ENCODE assay signal across 10 cellular contexts in genomic region chr9:128082173-128082572, GRCh38. TPM values are rescaled to one million over a fixed set of nuclear protein-coding genes. Genes with fewer than 3 reads are reported as not detected.
DNase-seq lines count a peak whose midpoint lies in the region; ATAC-seq and TF ChIP-seq lines count a peak whose summit lies in the region.
"Had no signal": no experiment of that assay in that cellular context is flagged by ENCODE, and none has a peak within 500 bp of the region (broad histone marks: within the 10 kb centered on the region; RNA-seq: fewer than 3 reads in every experiment).

No MANE protein-coding gene starts in this region.

- H3K4me3 ChIP-seq in HUES48 (ENCODE audit: low read depth, low read length) (no peak overlapping the region), hepatocyte (no peak overlapping the region)

- peak overlapping the region; percentile 96 for H3K27ac Mint-ChIP-seq in WTC11
- peak overlapping the region; percentile 63 for H3K27ac Mint-ChIP-seq in stimulated activated naive B cell treated with anti-CD40 and anti-IgM and Interleukin-4, amounts not matched to agents 10 μg/mL and 1 μg/mL and 100 μg/mL, for 72 hours

- peak overlapping the region; percentile 11 for H3K4me2 ChIP-seq in hepatocyte

- H3K27me3 ChIP-seq in HUES48 (ENCODE audit: control insufficient read depth, insufficient read depth, low read length) (no peaks in the 10 kb centered on the region), hepatocyte (no peaks in the 10 kb centered on the region)
- H3K27me3 ChIP-seq: neutrophil had no signal

- H3K27me3 Mint-ChIP-seq in WTC11 (ENCODE audit: low read depth), result no peaks in the 10 kb centered on the region
- no peaks in the 10 kb centered on the region for H3K27me3 Mint-ChIP-seq in stimulated activated naive B cell treated with anti-CD40 and anti-IgM and Interleukin-4, amounts not matched to agents 10 μg/mL and 1 μg/mL and 100 μg/mL, for 72 hours

- peak overlapping the region; percentile 32 for H3K27ac ChIP-seq in HUES48 (ENCODE audit: low read depth, low read length)
- peak overlapping the region; percentile 88 for H3K27ac ChIP-seq in hepatocyte
- H3K27ac ChIP-seq: neutrophil had no signal

- no peaks in the 10 kb centered on the region for H3K9me3 Mint-ChIP-seq in WTC11
- no peaks in the 10 kb centered on the region for H3K9me3 Mint-ChIP-seq in stimulated activated naive B cell treated with anti-CD40 and anti-IgM and Interleukin-4, amounts not matched to agents 10 μg/mL and 1 μg/mL and 100 μg/mL, for 72 hours

- no peaks in the 10 kb centered on the region for H4K20me1 ChIP-seq in hepatocyte (ENCODE audit: insufficient read depth, poor library complexity, severe bottlenecking)

- 69% methylated on average over 6 of the region's 6 CpGs for WGBS in hepatocyte (ENCODE audit: low lambda C conversion rate, missing lambda C conversion rate)

- H3K9me3 ChIP-seq in HUES48 (ENCODE audit: control insufficient read depth, insufficient read depth, low read length) (no peaks in the 10 kb centered on the region), hepatocyte (ENCODE audit: low read depth) (no peaks in the 10 kb centered on the region)
- H3K9me3 ChIP-seq: neutrophil had no signal

- POLR2A ChIA-PET in WTC11 (lab: Charles Lee), result interaction anchor here (1.1 kb wide), 1 partner anchor 15 kb away, joined by 11 read pairs; the partner anchor contains the start of gene NAIF1

- no peak overlapping the region for H2AFZ ChIP-seq in hepatocyte

- no peaks in the 10 kb centered on the region for H3K9me2 ChIP-seq in hepatocyte (replicated peaks; ENCODE audit: insufficient read depth)

- H3K9ac ChIP-seq in HUES48 (ENCODE audit: low read depth, low read length), result no peak overlapping the region

- H3K36me3 ChIP-seq in HUES48 (ENCODE audit: control insufficient read depth, insufficient read depth, low read length), result no peaks in the 10 kb centered on the region
- H3K36me3 ChIP-seq in hepatocyte (replicated peaks; ENCODE audit: insufficient read depth, low read depth), result no peaks in the 10 kb centered on the region
- H3K36me3 ChIP-seq: neutrophil had no signal

- CTCF ChIA-PET in WTC11 (lab: Charles Lee), result interaction anchor here (1.0 to 1.8 kb wide), 5 partner anchors 9 to 103 kb away, joined by 3 to 5 read pairs (median 4); partner anchors contain the start of genes NAIF1 and SLC25A25

- H3K36me3 Mint-ChIP-seq in WTC11, result no peaks in the 10 kb centered on the region; the same call in 1 of the 2 replicates
- peaks cover 28 to 51% of the 10 kb centered on the region in 2 donors for H3K36me3 Mint-ChIP-seq in stimulated activated naive B cell treated with anti-CD40 and anti-IgM and Interleukin-4, amounts not matched to agents 10 μg/mL and 1 μg/mL and 100 μg/mL, for 72 hours

- peaks cover 17% of the 10 kb centered on the region for H3K4me1 ChIP-seq in HUES48 (ENCODE audit: control insufficient read depth, insufficient read depth, low read length)
- H3K4me1 ChIP-seq in hepatocyte (ENCODE audit: insufficient read depth), result peaks cover 44% of the 10 kb centered on the region

- H3K79me2 ChIP-seq in hepatocyte, result peaks cover 49% of the 10 kb centered on the region

- no peak overlapping the region for H3K4me3 Mint-ChIP-seq in WTC11
- peak overlapping the region; percentile 32 to 70 for H3K4me3 Mint-ChIP-seq in stimulated activated naive B cell treated with anti-CD40 and anti-IgM and Interleukin-4, amounts not matched to agents 10 μg/mL and 1 μg/mL and 100 μg/mL, for 72 hours

- no peak for ATAC-seq in WTC11
- peak; percentile 44 to 54 for ATAC-seq in stimulated activated naive B cell treated with anti-CD40 and anti-IgM and Interleukin-4, amounts not matched to agents 10 μg/mL and 1 μg/mL and 100 μg/mL, for 72 hours (replicated peaks)

- TF ChIP-seq CTCF in WTC11 (IDR thresholded peaks at IDR 0.05) (no peak), hepatocyte (IDR thresholded peaks at IDR 0.05; ENCODE audit: poor library complexity) (no peak)

- no peak for DNase-seq in WTC11 (ENCODE audit: low spot score)
- no peak for DNase-seq in hepatocyte (ENCODE audit: low spot score)
- DNase-seq in stimulated activated naive B cell treated with anti-CD40 and anti-IgM and Interleukin-4, amounts not matched to agents 10 μg/mL and 1 μg/mL and 100 μg/mL, for 72 hours, result no peak
- no peak for DNase-seq in NCI-H1417 (lab: John Stamatoyannopoulos, UW)
- no peak for DNase-seq in NCI-H526 treated with DMSO at 0.1 percent for 48 hours (lab: John Stamatoyannopoulos, UW)
- no peak for DNase-seq in HCEC 1CT
- no peak for DNase-seq in putamen (ENCODE audit: low spot score)
- DNase-seq: Right ventricle myocardium superior had no signal

- H3K4me1 Mint-ChIP-seq in WTC11, result peaks cover 32% of the 10 kb centered on the region
- H3K4me1 Mint-ChIP-seq in stimulated activated naive B cell treated with anti-CD40 and anti-IgM and Interleukin-4, amounts not matched to agents 10 μg/mL and 1 μg/mL and 100 μg/mL, for 72 hours, result peaks cover 34 to 60% of the 10 kb centered on the region in 2 donors

TF ChIP-seq in WTC11, 78 proteins besides CTCF, POLR2A, EP300 and RAD21:
- TF ChIP-seq ESRRA (CRISPR knock-in tag; IDR thresholded peaks at IDR 0.05; ENCODE audit: borderline replicate concordance), result no peak
- TF ChIP-seq FOXP4 (CRISPR knock-in tag; IDR thresholded peaks at IDR 0.05), result no peak
- no peak for TF ChIP-seq NR1H2 (CRISPR knock-in tag; IDR thresholded peaks at IDR 0.05)

RNA-seq across cellular contexts. Expression of gene SLC25A25, which starts 14.1 kb away (rescaled TPM):
- total RNA-seq in WTC11 (2021) (15.2 to 17.4 TPM (median 15.2 TPM) in 3 replicates), hepatocyte (52.4 and 62.3 TPM in 2 replicates)
- polyA plus RNA-seq in hepatocyte, result 40.1 and 51.0 TPM in 2 replicates

RNA-seq across cellular contexts. Expression of gene NAIF1, which starts 15.1 kb away (rescaled TPM):
- total RNA-seq in WTC11 (2021) (11.9 to 13.4 TPM (median 12.4 TPM) in 3 replicates), hepatocyte (9.6 and 10.3 TPM in 2 replicates)
- 7.0 and 8.0 TPM in 2 replicates for polyA plus RNA-seq in hepatocyte

RNA-seq across cellular contexts. Expression of gene PTGES2, which starts 45.4 kb away (rescaled TPM):
- 96.2 to 118 TPM (median 98.4 TPM) in 3 replicates for total RNA-seq in WTC11 (2021)
- 29.4 and 36.5 TPM in 2 replicates for total RNA-seq in hepatocyte
- 68.1 and 81.7 TPM in 2 replicates for polyA plus RNA-seq in hepatocyte
